8 cellular contexts compared by ENCODE assay signal in the genomic region with DNA sequence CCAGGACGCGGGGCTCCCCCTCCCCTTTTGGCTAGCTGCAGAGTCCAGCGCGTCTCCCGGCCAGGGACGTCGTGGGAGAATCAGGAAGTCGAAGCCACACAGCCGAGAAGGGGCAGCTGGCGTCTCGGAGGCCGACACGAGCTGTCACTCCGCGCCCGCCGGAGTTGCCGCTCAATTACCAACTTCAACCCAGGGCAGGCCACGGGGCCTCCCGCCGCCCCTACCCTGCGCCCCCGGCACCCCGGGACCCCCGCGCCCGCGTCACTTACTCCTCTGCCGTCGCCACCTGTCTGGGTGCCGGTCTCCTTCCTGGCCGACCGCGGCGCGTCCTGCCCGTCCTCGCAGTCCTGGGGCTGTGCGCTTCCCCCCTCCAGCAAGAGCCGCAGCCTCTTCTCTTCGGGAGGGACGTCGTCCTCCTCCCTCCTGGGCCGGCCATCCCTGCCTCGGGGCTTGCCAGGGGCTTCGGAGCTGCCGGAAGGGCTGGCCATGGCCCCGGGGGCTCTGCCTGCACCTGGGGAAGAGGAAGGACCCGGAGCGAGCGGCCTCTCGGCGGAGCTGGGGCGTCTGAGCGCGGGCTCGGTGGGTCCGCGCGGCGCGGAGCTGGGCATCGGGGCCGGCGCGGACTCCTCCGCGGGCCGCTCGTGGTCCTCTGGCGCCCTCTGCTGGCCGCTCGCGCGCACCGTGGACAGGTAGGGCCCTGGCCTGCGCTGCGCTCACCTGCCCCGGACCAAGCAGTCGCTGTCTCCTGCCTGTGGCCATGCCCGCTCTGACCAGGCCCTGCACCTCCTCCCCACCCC.
A peak's percentile ranks its signal among the peaks of the same experiment; 100 is the strongest.
DNase-seq lines count a peak whose midpoint lies in the region; ATAC-seq, FAIRE-seq and TF ChIP-seq lines count a peak whose summit lies in the region.
"Not testable (repeated sequence)": the region's sequence is repeated elsewhere in the genome, so short reads cannot be mapped to it uniquely, and the experiment has no call there.

No MANE protein-coding gene starts in this region.

- not testable (repeated sequence) for H3K23me2 ChIP-seq in H1 (ENCODE audit: low read depth, low read length)

- H2BK120ac ChIP-seq in H1 (replicated peaks; ENCODE audit: low read depth, low read length), result not testable (repeated sequence)

- TF ChIP-seq CTCF in H1 (IDR thresholded peaks at IDR 0.05; ENCODE audit: control extremely low read depth in 1 of 3, insufficient read depth in 1 of 3, low read depth in 1 of 3, low read length in 3 of 3), result peak in 2 of 3 experiments; percentile 18 to 19; a peak in 2 of 4 replicates
- TF ChIP-seq CTCF in sigmoid colon (IDR thresholded peaks at IDR 0.05), result peak in 3 of 4 experiments; percentile 14 to 57 (median 46)
- not testable (repeated sequence) for TF ChIP-seq CTCF in upper lobe of right lung (IDR thresholded peaks at IDR 0.05)

- ATAC-seq in left colon (peak; percentile 79), upper lobe of right lung (peak; percentile 77)

- TF ChIP-seq RAD21 in Ishikawa (IDR thresholded peaks at IDR 0.05; ENCODE audit: low read depth), result peak; percentile 79
- TF ChIP-seq RAD21 in H1 (IDR thresholded peaks at IDR 0.05 in 1 of 2, conservative IDR thresholded peaks at IDR 0.05 in 1 of 2; ENCODE audit: low read depth in 2 of 2, low read length in 2 of 2), result peak in 1 of 2 experiments; percentile 27; a peak in 1 of 4 replicates

- H3K36me3 ChIP-seq in H1 (ENCODE audit: control insufficient read depth in 2 of 4, insufficient read depth in 4 of 4, low read length in 3 of 4); sigmoid colon; upper lobe of right lung: not testable (repeated sequence)

- not testable (repeated sequence) for H4K8ac ChIP-seq in H1 (ENCODE audit: extremely low read depth, insufficient read depth, low read length)

- H3K27me3 ChIP-seq in H1 (replicated peaks in 1 of 4; ENCODE audit: control insufficient read depth in 3 of 4, extremely low read depth in 1 of 4, insufficient read depth in 3 of 4, low read length in 3 of 4); upper lobe of right lung: not testable (repeated sequence)
- peaks cover 0 to 21% (median 0%) of the 10 kb centered on the region in 3 donors for H3K27me3 ChIP-seq in sigmoid colon

- FAIRE-seq in H1 (lab: Jason Lieb, UNC), result not testable (repeated sequence)

- H3K79me1 ChIP-seq in H1 (ENCODE audit: low read depth, low read length), result not testable (repeated sequence)

- H3K56ac ChIP-seq in H1 (replicated peaks; ENCODE audit: insufficient read length, low read depth, low read length), result not testable (repeated sequence)

- H2BK15ac ChIP-seq in H1 (ENCODE audit: low read length), result not testable (repeated sequence)

- TF ChIP-seq POLR2A in H1 (IDR thresholded peaks at IDR 0.05; ENCODE audit: control extremely low read depth in 1 of 2, low read depth in 2 of 2, low read length in 2 of 2); sigmoid colon (IDR thresholded peaks at IDR 0.05): not testable (repeated sequence)

- H3K18ac ChIP-seq in H1 (ENCODE audit: extremely low read depth, low read length), result not testable (repeated sequence)

- not testable (repeated sequence) for H3K79me2 ChIP-seq in H1 (ENCODE audit: control insufficient read depth in 1 of 2, insufficient read depth in 2 of 2, low read length in 2 of 2)

- CTCF ChIA-PET in H1 (lab: Charles Lee; ENCODE audit: partially characterized antibody), result not testable (repeated sequence)

- peak overlapping the region; percentile 24 to 59 (median 25); a peak in 6 of 8 replicates for H3K4me3 ChIP-seq in H1 (ENCODE audit: extremely low read depth in 1 of 4, insufficient read depth in 2 of 4, low read depth in 3 of 4, low read length in 4 of 4)
- H3K4me3 ChIP-seq in sigmoid colon, result peak overlapping the region; percentile 18 to 55 (median 42)
- H3K4me3 ChIP-seq in upper lobe of right lung, result peak overlapping the region; percentile 38

- H2AFZ ChIP-seq in H1 (ENCODE audit: low read length), result not testable (repeated sequence)

- H2BK12ac ChIP-seq in H1 (ENCODE audit: low read depth, low read length), result not testable (repeated sequence)

- not testable (repeated sequence) for H3K23ac ChIP-seq in H1 (ENCODE audit: insufficient read length)

- not testable (repeated sequence) for H3K27ac ChIP-seq in H1 (ENCODE audit: low read depth, low read length); sigmoid colon; upper lobe of right lung

- H4K20me1 ChIP-seq in H1 (replicated peaks in 1 of 2; ENCODE audit: control insufficient read depth in 1 of 2, insufficient read depth in 2 of 2, low read length in 2 of 2), result not testable (repeated sequence)

- POLR2A ChIA-PET in H1 (lab: Charles Lee; ENCODE audit: partially characterized antibody), result not testable (repeated sequence)

- not testable (repeated sequence) for H2AK5ac ChIP-seq in H1 (ENCODE audit: low read depth, low read length)

- H3K4me2 ChIP-seq in H1 (ENCODE audit: insufficient read depth in 1 of 2, low read depth in 2 of 2, low read length in 2 of 2), result peak overlapping the region; percentile 43 to 63

- not testable (repeated sequence) for H4K5ac ChIP-seq in H1 (ENCODE audit: insufficient read length, low read depth, low read length)

- not testable (repeated sequence) for H3K4ac ChIP-seq in H1 (replicated peaks; ENCODE audit: insufficient read length, low read depth, low read length)

- not testable (repeated sequence) for H3K14ac ChIP-seq in H1 (ENCODE audit: insufficient read length)

- peak; percentile 59 for DNase-seq in Daoy (ENCODE audit: low read depth)
- DNase-seq in SK-N-DZ (ENCODE audit: low spot score), result peak; percentile 31
- DNase-seq in activated T-cell treated with anti-CD3 and anti-CD28 coated beads, Interleukin-2, amount 50 U/mL, for 48 hours, result peak; percentile 28 to 42
- peak in 1 of 2 experiments; percentile 73 for DNase-seq in H1 (ENCODE audit: low read depth in 1 of 2, low spot score in 2 of 2)
- DNase-seq in left colon, result peak; percentile 28 to 90
- DNase-seq in sigmoid colon, result peak; percentile 79
- peak; percentile 70 for DNase-seq in upper lobe of right lung

- WGBS in H1 (ENCODE audit: extremely low coverage in 1 of 2, insufficient coverage in 1 of 2, insufficient read length in 1 of 2, insufficient replicate concordance in 2 of 2, low coverage in 1 of 2, low lambda C conversion rate in 2 of 2, missing lambda C conversion rate in 1 of 2), 2 experiments, result 0% methylated on average over 16 of the region's 81 CpGs; no CpG with 5 or more reads in 1 of the 2 experiments
- 1% methylated on average over 81 of the region's 81 CpGs for WGBS in sigmoid colon, 2 donors

- intact Hi-C loops in left colon (cut with DNase I, micrococcal nuclease); sigmoid colon (cut with DNase I); upper lobe of right lung (cut with DNase I): not testable (repeated sequence)

- H3K9ac ChIP-seq in H1 (replicated peaks in 1 of 4; ENCODE audit: extremely low read depth in 1 of 4, low read depth in 3 of 4, low read length in 3 of 4), result not testable (repeated sequence)

- not testable (repeated sequence) for H3K4me1 ChIP-seq in H1 (replicated peaks in 1 of 4; ENCODE audit: control insufficient read depth in 3 of 4, insufficient read depth in 4 of 4, low read length in 3 of 4); sigmoid colon; upper lobe of right lung

- not testable (repeated sequence) for H4K91ac ChIP-seq in H1 (replicated peaks; ENCODE audit: insufficient read length, low read length)

- not testable (repeated sequence) for H3K9me3 ChIP-seq in H1 (ENCODE audit: insufficient read depth in 2 of 2, low read depth in 1 of 2, low read length in 1 of 2); sigmoid colon; upper lobe of right lung

- not testable (repeated sequence) for H2BK20ac ChIP-seq in H1 (ENCODE audit: low read length)

- not testable (repeated sequence) for TF ChIP-seq EP300 in Ishikawa (IDR thresholded peaks at IDR 0.05; ENCODE audit: borderline replicate concordance); H1 (IDR thresholded peaks at IDR 0.05; ENCODE audit: borderline replicate concordance in 1 of 2, low read depth in 2 of 2, low read length in 2 of 2); sigmoid colon (IDR thresholded peaks at IDR 0.05)

- H2BK5ac ChIP-seq in H1 (ENCODE audit: low read depth, low read length), result not testable (repeated sequence)

TF ChIP-seq in Ishikawa, 13 proteins besides CTCF, POLR2A, EP300 and RAD21:
- peak; percentile 13; the same call in 1 of the 2 replicates for TF ChIP-seq MAX (IDR thresholded peaks at IDR 0.05)

TF ChIP-seq in H1, 55 proteins besides CTCF, POLR2A, EP300 and RAD21:
- peak; percentile 72 for TF ChIP-seq E2F6 (IDR thresholded peaks at IDR 0.05)
- peak; percentile 42 for TF ChIP-seq MAX (IDR thresholded peaks at IDR 0.05)
